In genomic region chr10:92591550-92592140, GRCh38 we compare ENCODE assay signal across 1 cellular context.
TF ChIP-seq lines count a peak whose summit lies in the region.

No MANE protein-coding gene starts in this region.

TF ChIP-seq in HepG2, 621 proteins besides CTCF, POLR2A, EP300 and RAD21 (continued from another document and continues in another):
- TF ChIP-seq HMG20B (CRISPR knock-in tag; conservative IDR thresholded peaks at IDR 0.05), result 0 out of 2 replicates have a peak, but pooled peaks have one; percentile 41
- TF ChIP-seq ONECUT2 (CRISPR knock-in tag; IDR thresholded peaks at IDR 0.05), result no peak
- no peak for TF ChIP-seq ZNF644 (CRISPR knock-in tag; IDR thresholded peaks at IDR 0.05; ENCODE audit: low read depth)
- TF ChIP-seq ZBTB42 (CRISPR knock-in tag; IDR thresholded peaks at IDR 0.05), result no peak
- no peak for TF ChIP-seq ZNF75D (CRISPR knock-in tag; IDR thresholded peaks at IDR 0.05; ENCODE audit: borderline replicate concordance)
- peak; percentile 59; the same call in 1 of the 2 replicates for TF ChIP-seq PRMT3 (CRISPR knock-in tag; IDR thresholded peaks at IDR 0.05; ENCODE audit: borderline replicate concordance, low read depth)
- TF ChIP-seq ZNF737 (CRISPR knock-in tag; IDR thresholded peaks at IDR 0.05; ENCODE audit: borderline replicate concordance), result no peak
- TF ChIP-seq HMGA1 (CRISPR knock-in tag; conservative IDR thresholded peaks at IDR 0.05), result no peak
- peak; percentile 75; the same call in 1 of the 2 replicates for TF ChIP-seq FOXK1 (CRISPR knock-in tag; IDR thresholded peaks at IDR 0.05; ENCODE audit: borderline replicate concordance, low read depth)
- peak; percentile 57; the same call in 1 of the 2 replicates for TF ChIP-seq ZNF614 (CRISPR knock-in tag; IDR thresholded peaks at IDR 0.05; ENCODE audit: borderline replicate concordance)
- TF ChIP-seq TRIM22 (IDR thresholded peaks at IDR 0.05), result no peak
- TF ChIP-seq ZNF142 (CRISPR knock-in tag; IDR thresholded peaks at IDR 0.05), result peak; percentile 74; the same call in 1 of the 2 replicates
- TF ChIP-seq ZNF275 (CRISPR knock-in tag; IDR thresholded peaks at IDR 0.05; ENCODE audit: borderline replicate concordance), result no peak
- TF ChIP-seq PITX1 (CRISPR knock-in tag; IDR thresholded peaks at IDR 0.05), result no peak
- no peak for TF ChIP-seq MLLT10 (CRISPR knock-in tag; IDR thresholded peaks at IDR 0.05)
- no peak for TF ChIP-seq HHEX (CRISPR knock-in tag; IDR thresholded peaks at IDR 0.05)
- TF ChIP-seq ZNF605 (CRISPR knock-in tag; IDR thresholded peaks at IDR 0.05), result no peak
- no peak for TF ChIP-seq EED (CRISPR knock-in tag; IDR thresholded peaks at IDR 0.05)
- TF ChIP-seq ZNF30 (CRISPR knock-in tag; IDR thresholded peaks at IDR 0.05), result no peak
- TF ChIP-seq ZBTB26 (CRISPR knock-in tag; IDR thresholded peaks at IDR 0.05; ENCODE audit: borderline replicate concordance), result peak; percentile 84
- 0 out of 2 replicates have a peak, but pooled peaks have one; percentile 8 for TF ChIP-seq NRL (CRISPR knock-in tag; IDR thresholded peaks at IDR 0.05; ENCODE audit: borderline replicate concordance)
- TF ChIP-seq ZSCAN20 (CRISPR knock-in tag; IDR thresholded peaks at IDR 0.05; ENCODE audit: borderline replicate concordance), result no peak
- TF ChIP-seq KDM3A (CRISPR knock-in tag; IDR thresholded peaks at IDR 0.05; ENCODE audit: low read depth), result peak; percentile 95
- TF ChIP-seq RELA (CRISPR knock-in tag; IDR thresholded peaks at IDR 0.05), result peak; percentile 80; the same call in 1 of the 2 replicates
- TF ChIP-seq UBTF (CRISPR knock-in tag; IDR thresholded peaks at IDR 0.05), result peak; percentile 89
- TF ChIP-seq GPN1 (CRISPR knock-in tag; IDR thresholded peaks at IDR 0.05; ENCODE audit: borderline replicate concordance), result no peak
- TF ChIP-seq EHMT2 (IDR thresholded peaks at IDR 0.05; ENCODE audit: borderline replicate concordance, low read depth, low read length), result no peak
- TF ChIP-seq FOXP1 (IDR thresholded peaks at IDR 0.05), result no peak
- peak; percentile 26; the same call in 1 of the 2 replicates for TF ChIP-seq FOXP1 (CRISPR knock-in tag; IDR thresholded peaks at IDR 0.05)
- no peak for TF ChIP-seq ZNF543 (CRISPR knock-in tag; IDR thresholded peaks at IDR 0.05)
- no peak for TF ChIP-seq SRSF4 (IDR thresholded peaks at IDR 0.05; ENCODE audit: low read depth, low read length, poor library complexity, severe bottlenecking)
- TF ChIP-seq ZNF274 (CRISPR knock-in tag; IDR thresholded peaks at IDR 0.05), result peak; percentile 82
- no peak for TF ChIP-seq ZNF235 (CRISPR knock-in tag; IDR thresholded peaks at IDR 0.05; ENCODE audit: borderline replicate concordance)
- peak; percentile 54; the same call in 1 of the 2 replicates for TF ChIP-seq FOXP4 (CRISPR knock-in tag; IDR thresholded peaks at IDR 0.05)
- TF ChIP-seq SNAPC4 (CRISPR knock-in tag; IDR thresholded peaks at IDR 0.05), result no peak
- peak; percentile 68 for TF ChIP-seq ATF1 (CRISPR knock-in tag; IDR thresholded peaks at IDR 0.05)
- no peak for TF ChIP-seq ZNF776 (CRISPR knock-in tag; IDR thresholded peaks at IDR 0.05)
- TF ChIP-seq GZF1 (CRISPR knock-in tag; IDR thresholded peaks at IDR 0.05), result no peak
- peak; percentile 56; the same call in 1 of the 2 replicates for TF ChIP-seq ZNF430 (CRISPR knock-in tag; IDR thresholded peaks at IDR 0.05)
- peak; percentile 85 for TF ChIP-seq PHF8 (CRISPR knock-in tag; IDR thresholded peaks at IDR 0.05)
- TF ChIP-seq FOXO4 (CRISPR knock-in tag; conservative IDR thresholded peaks at IDR 0.05), result no peak
